9 cellular contexts compared by ENCODE assay signal in the genomic region with DNA sequence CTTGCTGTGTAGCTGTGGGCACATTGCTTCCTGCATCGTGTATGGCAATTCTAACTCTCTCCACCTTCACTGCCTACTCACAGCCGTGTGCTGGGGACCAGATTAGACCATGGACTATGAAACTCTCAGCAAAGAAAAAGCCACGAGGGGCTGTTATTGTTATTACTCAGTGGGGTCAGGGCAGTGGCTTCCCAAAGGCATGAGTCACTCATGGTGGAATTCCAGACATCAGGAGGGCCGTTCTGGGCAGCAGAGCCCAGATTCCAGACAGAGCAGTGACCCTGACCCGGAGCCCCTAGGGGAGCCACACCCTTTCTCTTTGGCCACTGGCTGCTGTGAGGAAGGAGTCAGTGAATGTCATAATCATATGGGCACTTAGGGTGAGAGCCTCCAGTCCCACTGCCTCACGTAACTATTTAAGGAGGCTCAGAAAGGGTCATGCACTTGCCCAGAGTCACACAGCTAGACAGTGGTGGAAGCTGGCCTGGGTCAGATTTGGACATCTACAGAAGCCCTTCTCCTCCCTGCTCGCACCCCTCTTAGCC. TPM values are rescaled to one million over a fixed set of nuclear protein-coding genes. Genes with fewer than 3 reads are reported as not detected.
DNase-seq lines count a peak whose midpoint lies in the region; ATAC-seq and TF ChIP-seq lines count a peak whose summit lies in the region.
"Had no signal": no experiment of that assay in that cellular context is flagged by ENCODE, and none has a peak within 500 bp of the region (broad histone marks: within the 10 kb centered on the region; RNA-seq: fewer than 3 reads in every experiment).

No MANE protein-coding gene starts in this region.

- CTCF ChIA-PET in AG04449 (lab: Yijun Ruan, JAX), result interaction anchor here (1.2 to 22.2 kb wide), 4 partner anchors 9 to 32 kb away, joined by 3 to 801 read pairs (median 27); a partner anchor contains a TSS
- CTCF ChIA-PET in PC-9 (lab: Charles Lee), result interaction anchor here (0.6 kb wide), 1 partner anchor 266 kb away, joined by 3 read pairs; no protein-coding TSS in a partner anchor

- H2BK120ac ChIP-seq in mesendoderm (ENCODE audit: low read depth, low read length), result no peak overlapping the region

- TF ChIP-seq CTCF in AG04449 (IDR thresholded peaks at IDR 0.05; ENCODE audit: insufficient read depth, low read length, missing control alignments) (no peak), PC-9 (conservative IDR thresholded peaks at IDR 0.05) (no peak), epithelial cell of proximal tubule (conservative IDR thresholded peaks at IDR 0.05; ENCODE audit: low read depth, low read length) (no peak)

- peak; percentile 90 for DNase-seq in AG04449 (ENCODE audit: low read depth, low spot score)
- peak; percentile 93 to 97 for DNase-seq in PC-9
- DNase-seq in epithelial cell of proximal tubule (ENCODE audit: low read depth), result peak; percentile 94
- peak; percentile 85 for DNase-seq in mesendoderm
- DNase-seq in NCI-H128 (lab: John Stamatoyannopoulos, UW; ENCODE audit: unreplicated experiment), result no peak
- no peak for DNase-seq in OCI-M1 (lab: John Stamatoyannopoulos, UW)

- BruUV-seq in PC-9 (replicated peaks; lab: Mats Ljungman, UMichigan), result no TSS peak

- H2AFZ ChIP-seq in PC-9, result no peak overlapping the region

- no peaks in the 10 kb centered on the region for H3K79me1 ChIP-seq in mesendoderm (ENCODE audit: low read length)

- intact Hi-C loops in PC-9 (cut with micrococcal nuclease; ENCODE audit: unreplicated experiment), result loop anchor here (1.0 kb wide), 3 partner anchors 21 to 54 kb away; no protein-coding TSS in a partner anchor

- H3K9me2 ChIP-seq in PC-9 (ENCODE audit: insufficient read depth), result no peaks in the 10 kb centered on the region

- H3K56ac ChIP-seq in mesendoderm (ENCODE audit: low read length), result no peak overlapping the region

- H4K5ac ChIP-seq in mesendoderm (ENCODE audit: low read length), result no peak overlapping the region

- H2AK5ac ChIP-seq in mesendoderm (ENCODE audit: low read length), result no peak overlapping the region

- H3K4ac ChIP-seq in mesendoderm (ENCODE audit: low read depth, low read length), result no peak overlapping the region

- H3K79me2 ChIP-seq in PC-9 (ENCODE audit: low read depth) (no peaks in the 10 kb centered on the region), mesendoderm (ENCODE audit: control insufficient read depth, insufficient read depth, low read length) (no peaks in the 10 kb centered on the region)

- no peak overlapping the region for H2BK15ac ChIP-seq in mesendoderm (replicated peaks; ENCODE audit: low read depth)

- H3K4me2 ChIP-seq in PC-9 (peak overlapping the region; percentile 44), mesendoderm (ENCODE audit: low read length) (no peak overlapping the region)

- no peak overlapping the region for H4K8ac ChIP-seq in mesendoderm (ENCODE audit: low read depth, low read length)

- no peak overlapping the region for H3K23ac ChIP-seq in mesendoderm (ENCODE audit: low read length)

- peaks cover 5% of the 10 kb centered on the region; the same call in 1 of the 2 replicates for H3K9me3 ChIP-seq in PC-9 (ENCODE audit: insufficient read depth, low read depth)

- no CpG with 5 or more reads among the region's 7 CpGs for WGBS in mesendoderm (ENCODE audit: extremely low coverage, insufficient coverage, low lambda C conversion rate)

- POLR2A ChIA-PET in AG04449 (lab: Yijun Ruan, JAX) (interaction anchor here (0.6 to 1.7 kb wide), 4 partner anchors 11 to 38 kb away, joined by 3 to 8 read pairs (median 4); no protein-coding TSS in a partner anchor), PC-9 (lab: Charles Lee; ENCODE audit: unreplicated experiment) (interaction anchor here (0.7 kb wide), 1 partner anchor 1236 kb away, joined by 3 read pairs; no protein-coding TSS in a partner anchor)

- H3K18ac ChIP-seq in mesendoderm (ENCODE audit: low read length), result no peak overlapping the region

- H3K27me3 ChIP-seq in PC-9 (ENCODE audit: insufficient read depth, low read depth) (no peaks in the 10 kb centered on the region), mesendoderm (ENCODE audit: insufficient read depth, low read length, poor library complexity) (no peaks in the 10 kb centered on the region)

- H3K36me3 ChIP-seq in PC-9 (ENCODE audit: low read depth), result no peaks in the 10 kb centered on the region
- H3K36me3 ChIP-seq in mesendoderm (ENCODE audit: control insufficient read depth, insufficient read depth, low read length), result no peaks in the 10 kb centered on the region

- H3K4me1 ChIP-seq in PC-9 (replicated peaks; ENCODE audit: insufficient read depth) (peaks cover 20% of the 10 kb centered on the region), mesendoderm (ENCODE audit: control insufficient read depth, low read depth, low read length) (no peaks in the 10 kb centered on the region)

- H3F3A ChIP-seq in PC-9 (ENCODE audit: insufficient read depth, low read depth), result peaks cover 27% of the 10 kb centered on the region; the same call in 1 of the 2 replicates

- no peak overlapping the region for H2BK5ac ChIP-seq in mesendoderm (ENCODE audit: low read length)

- ATAC-seq in HG03354 (IDR thresholded peaks at IDR 0.05; ENCODE audit: poor library complexity, severe bottlenecking, unreplicated experiment) (no peak), HG02610 (IDR thresholded peaks at IDR 0.05; ENCODE audit: unreplicated experiment) (no peak)

- H3K4me3 ChIP-seq in AG04449 (ENCODE audit: low read depth, low read length), result no peak overlapping the region
- no peak overlapping the region for H3K4me3 ChIP-seq in PC-9
- no peak overlapping the region for H3K4me3 ChIP-seq in epithelial cell of proximal tubule (ENCODE audit: low read depth, low read length)
- no peak overlapping the region for H3K4me3 ChIP-seq in mesendoderm (ENCODE audit: low read length)

- no peak overlapping the region for H3K9ac ChIP-seq in mesendoderm (ENCODE audit: low read length)

- H4K20me1 ChIP-seq in PC-9 (ENCODE audit: insufficient read depth), result no peaks in the 10 kb centered on the region

- peak overlapping the region; percentile 65 for H3K27ac ChIP-seq in PC-9
- no peak overlapping the region for H3K27ac ChIP-seq in mesendoderm (ENCODE audit: low read depth, low read length)
- H3K27ac ChIP-seq: C4-2B had no signal

RNA-seq across cellular contexts. Expression of a gene that starts 22.2 kb away (rescaled TPM):
- total RNA-seq in PC-9 (2021), result 0.20 TPM in 1 of 2 replicates, not detected in the other
- 0.14 TPM in 1 of 2 replicates, not detected in the other for total RNA-seq in epithelial cell of proximal tubule
- polyA plus RNA-seq in mesendoderm (2013, experiment 1 of 2), result not detected
- not detected for polyA plus RNA-seq in mesendoderm (2013, experiment 2 of 2)

RNA-seq across cellular contexts. Expression of a gene that starts 41.5 kb away (rescaled TPM):
- total RNA-seq in PC-9 (2021) (28.2 and 32.9 TPM in 2 replicates), epithelial cell of proximal tubule (14.5 and 19.9 TPM in 2 replicates)
- polyA plus RNA-seq in mesendoderm (2013, experiment 1 of 2), result 11.0 TPM
- polyA plus RNA-seq in mesendoderm (2013, experiment 2 of 2), result 10.4 TPM

RNA-seq across cellular contexts. Expression of a gene that starts 52.7 kb away (rescaled TPM):
- 0.20 and 0.26 TPM in 2 replicates for total RNA-seq in PC-9 (2021)
- 0.22 TPM in 1 of 2 replicates, not detected in the other for total RNA-seq in epithelial cell of proximal tubule
- 0.55 TPM for polyA plus RNA-seq in mesendoderm (2013, experiment 1 of 2)
- 0.67 TPM for polyA plus RNA-seq in mesendoderm (2013, experiment 2 of 2)

Comparison
In these comparisons a context has a peak if more than half of its experiments do, and no peak if none do; other contexts are left out.
1. DNase-seq: peak in AG04449 (single experiment), PC-9 (2 of 2), epithelial cell of proximal tubule (single experiment) and mesendoderm (single experiment); none in NCI-H128 (single experiment) and OCI-M1 (single experiment).